ENCODE assay signal across 9 cellular contexts in the genomic region with DNA sequence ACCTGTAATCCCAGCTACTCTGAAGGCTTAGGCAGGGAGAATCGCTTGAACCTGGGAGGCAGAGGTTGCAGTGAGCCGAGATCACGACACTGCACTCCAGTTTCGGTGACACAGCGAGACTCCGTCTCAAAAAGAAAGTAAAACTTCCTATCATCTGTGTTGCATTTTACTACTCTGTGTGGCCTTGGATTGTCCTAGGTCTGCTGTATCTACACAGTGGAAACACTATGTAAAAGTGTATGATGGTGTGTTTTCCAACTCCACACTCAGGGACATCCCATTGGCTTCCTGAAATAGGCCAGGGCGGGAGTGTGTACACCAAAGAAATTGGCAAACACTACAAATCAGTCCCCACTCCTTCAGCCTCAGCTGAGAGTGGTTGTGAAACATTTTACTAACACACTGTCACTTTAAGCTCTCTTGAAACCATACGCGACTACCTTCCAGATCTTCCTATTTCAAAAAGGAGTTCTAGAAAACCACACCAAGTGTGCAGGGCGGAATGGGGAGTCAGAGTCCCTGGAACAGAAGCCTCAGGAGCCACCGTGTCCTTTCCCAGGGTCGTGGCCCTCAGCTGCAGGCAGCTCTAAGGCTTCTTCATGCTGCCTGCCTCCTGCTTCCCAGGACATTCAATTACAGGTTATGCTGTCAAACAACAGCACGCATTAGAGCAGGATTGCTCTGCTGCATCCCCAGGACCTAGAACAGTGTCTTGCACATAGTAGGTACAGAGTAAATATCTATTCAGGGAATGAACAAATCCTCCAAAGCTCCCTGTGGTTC.
DNase-seq lines count a peak whose midpoint lies in the region; ATAC-seq and TF ChIP-seq lines count a peak whose summit lies in the region.
"Had no signal": no experiment of that assay in that cellular context is flagged by ENCODE, and none has a peak within 500 bp of the region (broad histone marks: within the 10 kb centered on the region; RNA-seq: fewer than 3 reads in every experiment).

No MANE protein-coding gene starts in this region.

- ATAC-seq in stimulated activated naive CD8-positive, alpha-beta T cell treated with anti-CD3 and anti-CD28 coated beads, Interleukin-15, Interleukin-2, amounts not matched to agents 100 U/mL and 50 U/mL, for 24 hours: no peak

- no peaks in the 10 kb centered on the region for H3K4me1 ChIP-seq in OCI-LY1 (ENCODE audit: insufficient read depth, low read length, severe bottlenecking)
- peaks cover 0 to 31% of the 10 kb centered on the region in 2 donors for H3K4me1 ChIP-seq in right atrium auricular region
- no peaks in the 10 kb centered on the region for H3K4me1 ChIP-seq in urinary bladder (ENCODE audit: insufficient read depth)
- peaks cover 0 to 3% (median 0%) of the 10 kb centered on the region in 4 donors for H3K4me1 ChIP-seq in tibial nerve

- no peaks in the 10 kb centered on the region for H3K79me2 ChIP-seq in OCI-LY1 (ENCODE audit: insufficient read depth, low read length)

- TF ChIP-seq EP300 in tibial nerve (IDR thresholded peaks at IDR 0.05): no peak

- no peaks in the 10 kb centered on the region for H3K9me2 ChIP-seq in OCI-LY1 (ENCODE audit: low read depth, low read length)

- no peaks in the 10 kb centered on the region for H4K20me1 ChIP-seq in OCI-LY1 (ENCODE audit: insufficient read depth, low read length)

- peak; percentile 0 for DNase-seq in SIG-M5 treated with dmso at 0.1 percent for 504 hours (lab: John Stamatoyannopoulos, UW; ENCODE audit: unreplicated experiment)
- no peak for DNase-seq in SIG-M5 (lab: John Stamatoyannopoulos, UW)
- DNase-seq in right atrium auricular region (ENCODE audit: low spot score): no peak
- no peak for DNase-seq in NCI-H526 treated with DMSO at 0.1 percent for 48 hours (lab: John Stamatoyannopoulos, UW)
- no peak for DNase-seq in stimulated activated naive CD8-positive, alpha-beta T cell treated with anti-CD3 and anti-CD28 coated beads, Interleukin-15, Interleukin-2, amounts not matched to agents 100 U/mL and 50 U/mL, for 24 hours
- DNase-seq in tibial nerve (ENCODE audit: low spot score in 2 of 2): no peak
- DNase-seq: NCI-H1930 had no signal

- H3K4me2 ChIP-seq in OCI-LY1 (ENCODE audit: low read length): peak overlapping the region; percentile 19; the same call in 1 of the 2 replicates

- no peak overlapping the region for H3K9ac ChIP-seq in OCI-LY1 (ENCODE audit: low read length)

- H3F3A ChIP-seq in OCI-LY1 (ENCODE audit: insufficient read depth, low read length): no peaks in the 10 kb centered on the region

- 45% methylated on average over 13 of the region's 13 CpGs for WGBS in urinary bladder
- 73 to 82% methylated on average over 13 of the region's 13 CpGs for WGBS in tibial nerve, 2 donors

- TF ChIP-seq CTCF in OCI-LY1 (IDR thresholded peaks at IDR 0.05; ENCODE audit: low read length) (no peak), right atrium auricular region (IDR thresholded peaks at IDR 0.05) (no peak), tibial nerve (IDR thresholded peaks at IDR 0.05) (no peak)

- TF ChIP-seq POLR2A in tibial nerve (IDR thresholded peaks at IDR 0.05): no peak

- H3K4me3 ChIP-seq in OCI-LY1 (ENCODE audit: low read depth, low read length, poor library complexity, severe bottlenecking) (no peak overlapping the region), right atrium auricular region (peak overlapping the region in 1 of 2 donors; percentile 29), urinary bladder (ENCODE audit: low read depth, low read length) (peak overlapping the region; percentile 11), tibial nerve (peak overlapping the region in 1 of 4 donors; percentile 22)

- no peaks in the 10 kb centered on the region for H3K36me3 ChIP-seq in OCI-LY1 (ENCODE audit: insufficient read depth, low read length)
- no peaks in the 10 kb centered on the region for H3K36me3 ChIP-seq in right atrium auricular region
- no peaks in the 10 kb centered on the region for H3K36me3 ChIP-seq in urinary bladder (ENCODE audit: insufficient read depth)
- H3K36me3 ChIP-seq in tibial nerve: no peaks in the 10 kb centered on the region

- H3K9me3 ChIP-seq in OCI-LY1 (ENCODE audit: low read length): no peaks in the 10 kb centered on the region
- H3K9me3 ChIP-seq in right atrium auricular region: no peaks in the 10 kb centered on the region
- H3K9me3 ChIP-seq in tibial nerve: no peaks in the 10 kb centered on the region

- H3K27ac ChIP-seq in OCI-LY1 (ENCODE audit: low read depth, low read length, poor library complexity, severe bottlenecking) (no peak overlapping the region), right atrium auricular region (peak overlapping the region; percentile 34 to 49), urinary bladder (ENCODE audit: low read depth) (no peak overlapping the region), tibial nerve (no peak overlapping the region)

- no peak overlapping the region for H2AFZ ChIP-seq in OCI-LY1 (ENCODE audit: low read length)

- H3K27me3 ChIP-seq in OCI-LY1 (ENCODE audit: insufficient read depth, low read length) (no peaks in the 10 kb centered on the region), right atrium auricular region (no peaks in the 10 kb centered on the region), tibial nerve (no peaks in the 10 kb centered on the region)

Comparison
In these comparisons a context has a peak if more than half of its experiments do, and no peak if none do; other contexts are left out.
1. H3K27ac ChIP-seq: peak in right atrium auricular region (2 of 2); none in OCI-LY1 (single experiment), urinary bladder (single experiment) and tibial nerve (0 of 4).